In the genomic region with DNA sequence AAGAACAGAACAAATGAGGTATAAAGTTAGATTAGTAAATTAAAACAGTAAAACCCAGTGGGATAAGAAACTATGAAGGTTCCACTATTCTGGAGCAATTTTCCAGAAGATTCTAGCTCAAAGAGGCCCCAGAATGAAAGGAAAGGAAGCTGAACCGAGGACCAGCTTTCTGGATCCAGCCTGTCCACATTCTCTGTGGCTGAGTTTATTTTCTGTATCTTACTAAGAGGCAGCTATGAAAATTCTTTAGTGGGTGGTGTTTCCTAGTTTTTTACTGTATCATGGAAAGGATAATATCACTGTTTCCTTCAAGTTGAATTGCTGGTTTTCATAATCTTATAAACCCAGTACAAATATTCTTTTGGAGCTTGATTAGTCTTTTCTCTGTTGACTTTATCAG, we compare ENCODE assay signal across 20 cellular contexts. TPM values are rescaled to one million over a fixed set of nuclear protein-coding genes. Genes with fewer than 3 reads are reported as not detected.
"Had no signal": no experiment of that assay in that cellular context is flagged by ENCODE, and none has a peak within 500 bp of the region (broad histone marks: within the 10 kb centered on the region; RNA-seq: fewer than 3 reads in every experiment).

No MANE protein-coding gene starts in this region.

- H3K4me3 ChIP-seq: breast epithelium, right atrium auricular region, upper lobe of right lung had no signal

- H3K27ac ChIP-seq: breast epithelium, right atrium auricular region, upper lobe of right lung, VCaP had no signal

- H3K36me3 ChIP-seq: breast epithelium, right atrium auricular region, upper lobe of right lung had no signal

- H3K27me3 Mint-ChIP-seq: activated naive CD8-positive, alpha-beta T cell treated with anti-CD3 and anti-CD28 coated beads for 36 hours had no signal

- DNase-seq: activated CD4-positive, alpha-beta T cell treated with anti-CD3 and anti-CD28 coated beads, Interleukin-2, amount 50 U/mL, for 48 hours; activated gamma-delta T cell; activated naive CD8-positive, alpha-beta T cell treated with anti-CD3 and anti-CD28 coated beads for 36 hours; activated T-cell treated with anti-CD3 and anti-CD28 coated beads, Interleukin-2, amount 50 U/mL, for 4 hours; anterior cingulate cortex; dermis blood vessel endothelial cell; erythroblast; kidney glomerular epithelial cell; left ventricle myocardium superior; mesenchymal stem cell; nucleus accumbens; SK-N-SH; stimulated activated CD4-positive, alpha-beta T cell treated with anti-CD3 and anti-CD28 coated beads, Interleukin-4, amount 100 ng/mL, for 24 hours; stimulated activated naive CD4-positive, alpha-beta T cell; T-helper 1 cell; upper lobe of right lung had no signal

- ATAC-seq: activated T-cell treated with anti-CD3 and anti-CD28 coated beads, Interleukin-2, amount 50 U/mL, for 4 hours; left ventricle myocardium superior; natural killer cell treated with Interleukin-12 subunit alpha and Interleukin-12 subunit beta and Interleukin-15 and Interleukin-18, amount 100 ng/mL, for 72 hours; upper lobe of right lung had no signal

- H3K27ac Mint-ChIP-seq: activated naive CD8-positive, alpha-beta T cell treated with anti-CD3 and anti-CD28 coated beads for 36 hours; natural killer cell treated with Interleukin-12 subunit alpha and Interleukin-12 subunit beta and Interleukin-15 and Interleukin-18, amount 100 ng/mL, for 72 hours had no signal

- H3K9me3 ChIP-seq: breast epithelium, right atrium auricular region, SK-N-SH, upper lobe of right lung had no signal

- H3K36me3 Mint-ChIP-seq: natural killer cell treated with Interleukin-12 subunit alpha and Interleukin-12 subunit beta and Interleukin-15 and Interleukin-18, amount 100 ng/mL, for 72 hours had no signal

- H3K27me3 ChIP-seq: breast epithelium, right atrium auricular region, upper lobe of right lung had no signal

- H3K4me1 ChIP-seq: breast epithelium, right atrium auricular region had no signal

- H3K9me3 Mint-ChIP-seq: activated naive CD8-positive, alpha-beta T cell treated with anti-CD3 and anti-CD28 coated beads for 36 hours; activated T-cell treated with anti-CD3 and anti-CD28 coated beads, Interleukin-2, amount 50 U/mL, for 4 hours; natural killer cell treated with Interleukin-12 subunit alpha and Interleukin-12 subunit beta and Interleukin-15 and Interleukin-18, amount 100 ng/mL, for 72 hours had no signal

- H3K4me3 Mint-ChIP-seq: activated naive CD8-positive, alpha-beta T cell treated with anti-CD3 and anti-CD28 coated beads for 36 hours; activated T-cell treated with anti-CD3 and anti-CD28 coated beads, Interleukin-2, amount 50 U/mL, for 4 hours; natural killer cell treated with Interleukin-12 subunit alpha and Interleukin-12 subunit beta and Interleukin-15 and Interleukin-18, amount 100 ng/mL, for 72 hours had no signal

RNA-seq across cellular contexts. Expression of a gene that starts 11.8 kb away (rescaled TPM):
- total RNA-seq: dermis blood vessel endothelial cell had no signal
- polyA plus RNA-seq: SK-N-SH had no signal
